Comparison of ENCODE assay signal across 8 cellular contexts in genomic region chr4:6332042-6332668, GRCh38.
A peak's percentile ranks its signal among the peaks of the same experiment; 100 is the strongest.
DNase-seq lines count a peak whose midpoint lies in the region; ATAC-seq, FAIRE-seq and TF ChIP-seq lines count a peak whose summit lies in the region.

No MANE protein-coding gene starts in this region.

- no peaks in the 10 kb centered on the region for H3K9me3 ChIP-seq in CD8-positive, alpha-beta T cell (ENCODE audit: low read length)
- H3K9me3 ChIP-seq in H9 (ENCODE audit: control insufficient read depth, low read depth, low read length) (no peaks in the 10 kb centered on the region), ascending aorta (no peaks in the 10 kb centered on the region), keratinocyte (ENCODE audit: control insufficient read depth, low read depth, low read length) (no peaks in the 10 kb centered on the region)

- H3K27me3 Mint-ChIP-seq in CD8-positive, alpha-beta T cell (ENCODE audit: low read depth), result peaks cover 24% of the 10 kb centered on the region
- H3K27me3 Mint-ChIP-seq in H9 (ENCODE audit: low read depth), result peaks cover 3% of the 10 kb centered on the region

- no peak overlapping the region for H4K5ac ChIP-seq in H9 (ENCODE audit: insufficient read length, low read depth, low read length)

- peaks cover 2% of the 10 kb centered on the region for H3K9me3 Mint-ChIP-seq in CD8-positive, alpha-beta T cell
- H3K9me3 Mint-ChIP-seq in H9, result peaks cover 10 to 27% of the 10 kb centered on the region in 2 experiments

- no CpG with 5 or more reads among the region's 18 CpGs for WGBS in H9 (ENCODE audit: extremely low coverage, insufficient read length, low lambda C conversion rate)

- no peak overlapping the region for H4K91ac ChIP-seq in H9 (ENCODE audit: insufficient read length, low read depth, low read length)

- H3T11ph ChIP-seq in H9 (ENCODE audit: low read length), result no peak overlapping the region

- no peak overlapping the region for H2BK20ac ChIP-seq in H9 (ENCODE audit: low read depth, low read length, poor library complexity, severe bottlenecking)

- CTCF ChIA-PET in CD8-positive, alpha-beta T cell (lab: Charles Lee), result interaction anchor here (0.5 to 12.1 kb wide), 9 partner anchors 9 to 541 kb away, joined by 3 to 336 read pairs (median 4); no protein-coding TSS in a partner anchor

- H2BK15ac ChIP-seq in H9 (ENCODE audit: low read depth, low read length), result no peak overlapping the region

- no peak overlapping the region for H3K4me3 Mint-ChIP-seq in CD8-positive, alpha-beta T cell
- no peak overlapping the region for H3K4me3 Mint-ChIP-seq in H9

- H3K79me2 ChIP-seq in H9 (ENCODE audit: insufficient read depth, low read length) (no peaks in the 10 kb centered on the region), keratinocyte (ENCODE audit: control insufficient read depth, insufficient read depth, low read length) (no peaks in the 10 kb centered on the region)

- no peak overlapping the region for H3K14ac ChIP-seq in H9 (ENCODE audit: insufficient read depth, low read length)

- no peaks in the 10 kb centered on the region for H3K79me1 ChIP-seq in H9 (ENCODE audit: insufficient read depth, low read depth, low read length, poor library complexity, severe bottlenecking)

- no peaks in the 10 kb centered on the region for H3K36me3 Mint-ChIP-seq in CD8-positive, alpha-beta T cell
- H3K36me3 Mint-ChIP-seq in H9 (ENCODE audit: insufficient read depth in 1 of 3, low read depth in 3 of 3), result peaks cover 0 to 14% (median 4%) of the 10 kb centered on the region in 3 experiments; a peak in 5 of 7 replicates

- H3K4me3 ChIP-seq in CD8-positive, alpha-beta T cell (ENCODE audit: low read depth, low read length), result no peak overlapping the region
- H3K4me3 ChIP-seq in ascending aorta (no peak overlapping the region), keratinocyte (ENCODE audit: control insufficient read depth in 2 of 3, extremely low read depth in 1 of 3, insufficient read depth in 2 of 3, low read depth in 1 of 3, low read length in 3 of 3) (no peak overlapping the region)

- intact Hi-C loops in CD8-positive, alpha-beta T cell (cut with DNase I, micrococcal nuclease), result no loop called here
- intact Hi-C loops in ascending aorta (cut with DNase I), result no loop called here

- H3K27me3 ChIP-seq in CD8-positive, alpha-beta T cell (ENCODE audit: insufficient read depth, low read length), result peaks cover under 1% of the 10 kb centered on the region
- no peaks in the 10 kb centered on the region for H3K27me3 ChIP-seq in H9 (ENCODE audit: insufficient read depth, low read length)
- H3K27me3 ChIP-seq in ascending aorta, result peaks cover 4% of the 10 kb centered on the region
- H3K27me3 ChIP-seq in keratinocyte (ENCODE audit: control insufficient read depth, extremely low read depth, insufficient read depth, low read length), result no peaks in the 10 kb centered on the region

- dilution Hi-C loops in keratinocyte (cut with MboI; ENCODE audit: extremely low pct_ligation_motif_present, low sequenced_read_pairs), result no loop called here

- no peak for ATAC-seq in CD8-positive, alpha-beta T cell
- no peak for ATAC-seq in HG02970 (IDR thresholded peaks at IDR 0.05; ENCODE audit: low FRiP score, unreplicated experiment)
- ATAC-seq in GM18519 (IDR thresholded peaks at IDR 0.05; ENCODE audit: low FRiP score, unreplicated experiment), result no peak
- ATAC-seq in GM18867 (IDR thresholded peaks at IDR 0.05; ENCODE audit: unreplicated experiment), result no peak

- H3K36me3 ChIP-seq in CD8-positive, alpha-beta T cell (ENCODE audit: insufficient read depth, low read length), result no peaks in the 10 kb centered on the region
- H3K36me3 ChIP-seq in ascending aorta (no peaks in the 10 kb centered on the region), keratinocyte (ENCODE audit: control insufficient read depth in 2 of 2, extremely low read depth in 1 of 2, insufficient read depth in 2 of 2, low read length in 2 of 2) (peaks cover 0 to 4% of the 10 kb centered on the region in 2 experiments)

- H2BK12ac ChIP-seq in H9 (ENCODE audit: insufficient read length, low read depth, low read length), result no peak overlapping the region

- H2AK5ac ChIP-seq in H9 (ENCODE audit: insufficient read length, low read length), result no peak overlapping the region

- H3K23ac ChIP-seq in H9 (ENCODE audit: insufficient read length, low read depth, low read length), result no peak overlapping the region

- H3K23me2 ChIP-seq in H9 (ENCODE audit: insufficient read length, low read depth, low read length, poor library complexity, severe bottlenecking), result no peaks in the 10 kb centered on the region

- FAIRE-seq in keratinocyte (lab: Jason Lieb, UNC), result peak; percentile 32

- TF ChIP-seq CTCF in CD8-positive, alpha-beta T cell (IDR thresholded peaks at IDR 0.05), result peak; percentile 12
- TF ChIP-seq CTCF in H9 (conservative IDR thresholded peaks at IDR 0.05) (peak; percentile 86), ascending aorta (IDR thresholded peaks at IDR 0.05) (peak in 2 of 3 experiments; percentile 28 to 48), keratinocyte (optimal IDR thresholded peaks at IDR 0.05 in 1 of 3, IDR thresholded peaks at IDR 0.05 in 1 of 3, conservative IDR thresholded peaks at IDR 0.05 in 1 of 3; ENCODE audit: extremely low read depth in 1 of 3, insufficient read depth in 2 of 3, low read length in 3 of 3) (peak in 2 of 3 experiments; percentile 76 to 87)

- peak in 3 of 7 experiments; percentile 17 to 53 (median 25) for DNase-seq in CD8-positive, alpha-beta T cell
- DNase-seq in H9, result peak; percentile 75
- no peak for DNase-seq in ascending aorta (ENCODE audit: low spot score in 2 of 2)
- no peak for DNase-seq in keratinocyte (ENCODE audit: low read depth, low spot score)
- no peak for DNase-seq in kidney tubule cell (ENCODE audit: low spot score)

- H4K20me1 ChIP-seq in H9 (ENCODE audit: control insufficient read depth, insufficient read depth, insufficient read length), result no peaks in the 10 kb centered on the region
- H4K20me1 ChIP-seq in keratinocyte (ENCODE audit: control insufficient read depth, extremely low read depth, insufficient read depth, low read length), result no peaks in the 10 kb centered on the region

- H4K8ac ChIP-seq in H9 (replicated peaks; ENCODE audit: insufficient read length, low read depth, low read length), result no peak overlapping the region

- H3K9me1 ChIP-seq in keratinocyte (ENCODE audit: control insufficient read depth, extremely low read depth, insufficient read depth, low read length), result no peaks in the 10 kb centered on the region

- H2AFZ ChIP-seq in H9 (ENCODE audit: low read length) (no peak overlapping the region), keratinocyte (ENCODE audit: control insufficient read depth, low read length) (no peak overlapping the region)

- H3K9ac ChIP-seq in H9 (ENCODE audit: extremely low read depth, insufficient read length, low read length), result no peak overlapping the region
- H3K9ac ChIP-seq in keratinocyte (ENCODE audit: control insufficient read depth, extremely low read depth, insufficient read depth, low read length), result no peak overlapping the region

- no peaks in the 10 kb centered on the region for H3K4me1 ChIP-seq in CD8-positive, alpha-beta T cell (ENCODE audit: insufficient read depth, low read length)
- no peaks in the 10 kb centered on the region for H3K4me1 ChIP-seq in H9 (ENCODE audit: insufficient read depth, low read length)
- H3K4me1 ChIP-seq in ascending aorta, result no peaks in the 10 kb centered on the region
- peaks cover under 1% of the 10 kb centered on the region for H3K4me1 ChIP-seq in keratinocyte (ENCODE audit: control insufficient read depth, extremely low read depth, insufficient read depth, low read length)

- H3K4me2 ChIP-seq in H9 (ENCODE audit: insufficient read depth, insufficient read length, low read length) (no peak overlapping the region), keratinocyte (ENCODE audit: control insufficient read depth, extremely low read depth, insufficient read depth, low read depth, low read length) (no peak overlapping the region)

- H3K18ac ChIP-seq in H9 (ENCODE audit: insufficient read length, low read depth, low read length), result no peak overlapping the region

- H2BK120ac ChIP-seq in H9 (ENCODE audit: low read depth, low read length, poor library complexity, severe bottlenecking), result no peak overlapping the region

- no peak overlapping the region for H3K27ac Mint-ChIP-seq in CD8-positive, alpha-beta T cell
- no peak overlapping the region for H3K27ac Mint-ChIP-seq in H9

- H3K56ac ChIP-seq in H9 (ENCODE audit: insufficient read length, low read depth, low read length), result no peak overlapping the region

- POLR2A ChIA-PET in CD8-positive, alpha-beta T cell (lab: Charles Lee), result no interaction called here

- no peak overlapping the region for H3K27ac ChIP-seq in CD8-positive, alpha-beta T cell (ENCODE audit: low read depth, low read length)
- H3K27ac ChIP-seq in H9 (ENCODE audit: insufficient read length, low read depth, low read length) (no peak overlapping the region), ascending aorta (no peak overlapping the region), keratinocyte (ENCODE audit: control insufficient read depth, insufficient read depth, low read length) (no peak overlapping the region)

- H3K4me1 Mint-ChIP-seq in CD8-positive, alpha-beta T cell (ENCODE audit: low read depth), result peaks cover 2% of the 10 kb centered on the region
- H3K4me1 Mint-ChIP-seq in H9, result peaks cover 6 to 7% of the 10 kb centered on the region in 2 experiments; a peak in 3 of 4 replicates

- no peak overlapping the region for H3K4ac ChIP-seq in H9 (ENCODE audit: low read depth, low read length)

- H2BK5ac ChIP-seq in H9 (ENCODE audit: insufficient read length, low read length), result no peak overlapping the region

Comparison
In these comparisons a context has a peak if more than half of its experiments do, and no peak if none do; other contexts are left out.
1. CTCF ChIP-seq: peak in every context shown above with its lines; median percentile 86 in H9; 82 in keratinocyte; 38 in ascending aorta; 12 in CD8-positive, alpha-beta T cell.